11 cellular contexts compared by ENCODE assay signal in the genomic region with DNA sequence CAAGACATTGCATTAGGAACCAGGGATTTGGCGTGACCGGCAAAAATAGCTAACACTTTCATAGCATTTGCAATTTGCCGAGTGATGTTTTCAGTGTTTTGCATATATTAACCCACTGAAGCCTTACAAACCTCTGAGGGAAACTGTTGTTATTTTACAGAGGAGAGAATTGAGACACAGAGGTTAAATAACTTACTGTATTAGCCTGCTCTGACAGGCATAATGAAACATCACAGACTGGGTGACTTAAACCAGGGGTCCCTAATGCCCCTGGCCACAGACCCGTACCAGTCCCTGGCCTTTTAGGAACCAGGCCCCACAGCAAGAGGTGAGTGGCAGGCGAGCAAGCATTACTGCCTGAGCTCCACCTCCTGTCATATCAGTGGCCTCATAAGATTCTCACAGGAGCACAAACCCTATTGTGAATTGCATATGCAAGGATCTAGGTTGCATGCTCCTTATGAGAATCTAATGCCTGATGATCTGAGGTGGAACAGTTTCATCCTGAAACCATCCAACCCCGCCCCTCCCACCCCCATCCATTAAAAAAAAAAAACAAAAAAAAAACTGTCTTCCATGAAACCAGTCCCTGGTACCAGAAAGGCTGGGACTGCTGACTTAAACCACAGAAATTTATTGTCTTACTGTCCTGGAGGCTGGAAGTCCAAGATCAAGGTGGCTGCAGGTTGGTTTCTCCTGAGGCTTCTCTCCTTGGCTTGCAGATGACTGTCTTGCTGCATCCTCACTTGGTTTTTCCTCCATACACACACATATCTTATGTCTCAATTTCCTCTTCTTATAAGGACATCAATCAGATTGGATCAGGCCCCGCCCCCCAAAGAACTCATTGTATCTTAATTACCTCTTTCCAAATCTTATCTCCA.
DNase-seq lines count a peak whose midpoint lies in the region; ATAC-seq and TF ChIP-seq lines count a peak whose summit lies in the region.
"Had no signal": no experiment of that assay in that cellular context is flagged by ENCODE, and none has a peak within 500 bp of the region (broad histone marks: within the 10 kb centered on the region; RNA-seq: fewer than 3 reads in every experiment).

No MANE protein-coding gene starts in this region.

- H3K4me1 ChIP-seq in BLaER1 (peaks cover 81% of the 10 kb centered on the region), neuronal stem cell (ENCODE audit: control insufficient read depth in 2 of 2, insufficient read depth in 1 of 2, low read depth in 1 of 2, low read length in 2 of 2) (no peaks in the 10 kb centered on the region), colonic mucosa (no peaks in the 10 kb centered on the region), foreskin keratinocyte (no peaks in the 10 kb centered on the region)

- H2BK5ac ChIP-seq in neuronal stem cell (ENCODE audit: low read length), result no peak overlapping the region

- DNase-seq in neuronal stem cell (ENCODE audit: low spot score), result no peak
- DNase-seq in colonic mucosa, result no peak
- no peak for DNase-seq in stimulated activated CD4-positive, alpha-beta T cell treated with anti-CD3 and anti-CD28 coated beads, Interleukin-4, amount 100 ng/mL, for 1 hour
- DNase-seq in foreskin keratinocyte, result no peak
- DNase-seq: MG63, NCI-H526 treated with DMSO at 0.1 percent for 48 hours had no signal

- no peak overlapping the region for H3K14ac ChIP-seq in neuronal stem cell (ENCODE audit: low read length)

- TF ChIP-seq CTCF in colonic mucosa (IDR thresholded peaks at IDR 0.05) (no peak), foreskin keratinocyte (conservative IDR thresholded peaks at IDR 0.05) (no peak)

- H3K9me3 ChIP-seq in BLaER1 (peaks cover 14% of the 10 kb centered on the region), neuronal stem cell (replicated peaks in 1 of 2; ENCODE audit: control insufficient read depth in 2 of 2, insufficient read depth in 1 of 2, low read depth in 1 of 2, low read length in 2 of 2) (peaks cover 2 to 10% of the 10 kb centered on the region in 2 donors), colonic mucosa (no peaks in the 10 kb centered on the region)
- H3K9me3 ChIP-seq: MG63 had no signal

- no peak overlapping the region for H2BK120ac ChIP-seq in neuronal stem cell (ENCODE audit: low read depth, low read length)

- no CpG with 5 or more reads among the region's 7 CpGs for WGBS in neuronal stem cell (ENCODE audit: extremely low coverage in 2 of 2, insufficient read length in 2 of 2, insufficient replicate concordance in 1 of 2), 2 donors

- H4K8ac ChIP-seq in neuronal stem cell (ENCODE audit: low read depth, low read length), result no peak overlapping the region

- H2AFZ ChIP-seq in neuronal stem cell (ENCODE audit: low read length), result no peak overlapping the region

- H3K36me3 ChIP-seq in BLaER1 (peaks cover 31% of the 10 kb centered on the region), neuronal stem cell (replicated peaks in 1 of 2; ENCODE audit: control insufficient read depth in 2 of 2, insufficient read depth in 2 of 2, low read length in 2 of 2) (no peaks in the 10 kb centered on the region), colonic mucosa (no peaks in the 10 kb centered on the region)
- H3K36me3 ChIP-seq: MG63 had no signal

- ATAC-seq in GM18517 (IDR thresholded peaks at IDR 0.05; ENCODE audit: unreplicated experiment), result peak; percentile 38
- peak; percentile 57 for ATAC-seq in GM21619 (IDR thresholded peaks at IDR 0.05; ENCODE audit: unreplicated experiment)
- peak; percentile 34 for ATAC-seq in HG03469 (IDR thresholded peaks at IDR 0.05; ENCODE audit: unreplicated experiment)
- no peak for ATAC-seq in foreskin keratinocyte

- no peak overlapping the region for H3K18ac ChIP-seq in neuronal stem cell (ENCODE audit: low read length)

- no peak overlapping the region for H4K91ac ChIP-seq in neuronal stem cell (ENCODE audit: low read depth, low read length, poor library complexity)

- H3K27me3 ChIP-seq in BLaER1 (no peaks in the 10 kb centered on the region), neuronal stem cell (ENCODE audit: control insufficient read depth in 3 of 3, insufficient read depth in 3 of 3, low read depth in 1 of 3, low read length in 3 of 3) (no peaks in the 10 kb centered on the region), colonic mucosa (no peaks in the 10 kb centered on the region), foreskin keratinocyte (no peaks in the 10 kb centered on the region)
- H3K27me3 ChIP-seq: MG63 had no signal

- no peak overlapping the region for H2AK5ac ChIP-seq in neuronal stem cell (ENCODE audit: low read depth, low read length)

- intact Hi-C loops in colonic mucosa (cut with DNase I), result no loop called here

- no peak overlapping the region for H2BK15ac ChIP-seq in neuronal stem cell (ENCODE audit: low read length)

- H2BK12ac ChIP-seq in neuronal stem cell (ENCODE audit: low read length), result no peak overlapping the region

- H3K27ac ChIP-seq in BLaER1, result no peak overlapping the region
- H3K27ac ChIP-seq in neuronal stem cell (replicated peaks; ENCODE audit: low read length), result no peak overlapping the region
- no peak overlapping the region for H3K27ac ChIP-seq in colonic mucosa
- no peak overlapping the region for H3K27ac ChIP-seq in foreskin keratinocyte
- H3K27ac ChIP-seq: SK-N-MC had no signal

- H3K4me2 ChIP-seq in BLaER1, result peak overlapping the region; percentile 19; the same call in 1 of the 2 replicates
- H3K4me2 ChIP-seq in neuronal stem cell (ENCODE audit: insufficient read depth, low read length, poor library complexity, severe bottlenecking), result no peak overlapping the region

- no peak overlapping the region for H3K4ac ChIP-seq in neuronal stem cell (ENCODE audit: low read length)

- H3K4me3 ChIP-seq in BLaER1 (no peak overlapping the region), neuronal stem cell (ENCODE audit: low read length in 2 of 2) (no peak overlapping the region), colonic mucosa (no peak overlapping the region)
- H3K4me3 ChIP-seq: MG63, SK-N-MC had no signal

- no peak overlapping the region for H3K9ac ChIP-seq in BLaER1
- no peak overlapping the region for H3K9ac ChIP-seq in neuronal stem cell (ENCODE audit: low read depth, low read length, poor library complexity)
- H3K9ac ChIP-seq in colonic mucosa (ENCODE audit: low read depth in 2 of 2, low read length in 2 of 2), result no peak overlapping the region

- H3K23ac ChIP-seq in neuronal stem cell (ENCODE audit: low read depth, low read length, poor library complexity), result no peak overlapping the region

- no peaks in the 10 kb centered on the region for H3K79me1 ChIP-seq in neuronal stem cell (ENCODE audit: low read depth, low read length)

- H4K20me1 ChIP-seq in BLaER1, result peaks cover 96% of the 10 kb centered on the region
